23 cellular contexts compared by ENCODE assay signal in the genomic region with DNA sequence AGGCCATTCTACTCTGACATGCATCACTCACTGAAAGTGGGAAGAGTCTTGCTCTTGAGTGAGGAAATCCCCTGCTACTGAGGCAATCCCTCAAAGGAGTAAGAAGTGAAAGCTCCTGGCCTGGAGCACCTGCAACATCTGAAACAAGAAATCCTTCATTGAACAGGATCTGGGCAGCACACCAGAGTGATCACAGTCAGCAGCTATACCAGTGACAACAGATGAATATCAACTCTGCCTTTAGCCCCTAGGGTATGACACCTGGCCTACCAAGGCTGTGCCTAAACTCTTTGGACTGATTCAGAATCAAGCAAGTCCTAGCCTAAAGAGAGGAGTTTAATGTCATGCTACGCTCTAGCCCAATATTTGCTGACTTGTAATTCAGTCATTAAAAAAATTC.
"Had no signal": no experiment of that assay in that cellular context is flagged by ENCODE, and none has a peak within 500 bp of the region (broad histone marks: within the 10 kb centered on the region; RNA-seq: fewer than 3 reads in every experiment).

No MANE protein-coding gene starts in this region.

- H3K27ac ChIP-seq: PC-9 had no signal

- H3K4me3 ChIP-seq: PC-9 had no signal

- DNase-seq: activated B cell treated with CpG ODN at 0.5 μM for 24 hours; activated CD4-positive, alpha-beta T cell treated with anti-CD3 and anti-CD28 coated beads, Interleukin-2, amount 10 ng/mL, durations not matched to agents 7 days and 5 days; activated CD8-positive, alpha-beta memory T cell treated with anti-CD3 and anti-CD28 coated beads, Interleukin-2, amount 50 U/mL, for 4 hours; activated CD8-positive, alpha-beta T cell treated with anti-CD3 and anti-CD28 coated beads for 36 hours; activated gamma-delta T cell treated with Interleukin-2 at 50 U/mL for 16 hours; activated naive CD4-positive, alpha-beta T cell treated with anti-CD3 and anti-CD28 coated beads, Interleukin-2, amount 10 ng/mL, durations not matched to agents 7 days and 5 days; activated naive CD8-positive, alpha-beta T cell treated with anti-CD3 and anti-CD28 coated beads for 36 hours; activated T-cell treated with anti-CD3 and anti-CD28 coated beads, Interleukin-2, amount 50 U/mL, for 72 hours; anterior cingulate cortex; caudate nucleus; Kasumi-1; NCI-H1048; NCI-H146; NCI-H187 treated with DMSO at 0.1 percent for 48 hours; NCI-H2081 treated with DMSO at 0.1 percent for 48 hours; NCI-H446; NCI-H524; PC-9; SIG-M5; T-cell; T-helper 2 cell; T1000 had no signal

- FAIRE-seq: TTC549 had no signal

- H3K4me2 ChIP-seq: PC-9 had no signal

- ATAC-seq: activated CD8-positive, alpha-beta T cell treated with anti-CD3 and anti-CD28 coated beads for 36 hours; activated T-cell treated with anti-CD3 and anti-CD28 coated beads, Interleukin-2, amount 50 U/mL, for 72 hours; T-cell had no signal

- H2AFZ ChIP-seq: PC-9 had no signal
